In genomic region chr11:8229299-8230177, GRCh38 we compare ENCODE assay signal across 15 cellular contexts. TPM values are rescaled to one million over a fixed set of nuclear protein-coding genes. Genes with fewer than 3 reads are reported as not detected.
DNase-seq lines count a peak whose midpoint lies in the region; ATAC-seq and FAIRE-seq lines count a peak whose summit lies in the region.
"Had no signal": no experiment of that assay in that cellular context is flagged by ENCODE, and none has a peak within 500 bp of the region (broad histone marks: within the 10 kb centered on the region; RNA-seq: fewer than 3 reads in every experiment).

No MANE protein-coding gene starts in this region.

- FAIRE-seq in urothelium cell line (lab: Jason Lieb, UNC), result no peak

- ATAC-seq in Right ventricle myocardium superior (ENCODE audit: poor library complexity) (peak; percentile 45), esophagus mucosa (peak; percentile 25), HG03520 (IDR thresholded peaks at IDR 0.05; ENCODE audit: unreplicated experiment) (no peak), sciatic nerve (no peak)
- ATAC-seq: gastroesophageal sphincter had no signal

- intact Hi-C loops in Right ventricle myocardium superior (cut with DNase I), result loop anchor here (10.0 kb wide), 1 partner anchor 75 kb away; no protein-coding TSS in a partner anchor
- intact Hi-C loops in cardiac septum (cut with DNase I), result loop anchor here (10.0 kb wide), 1 partner anchor 85 kb away; no protein-coding TSS in a partner anchor
- intact Hi-C loops in sciatic nerve (cut with DNase I), result loop anchor here (10.0 kb wide), 1 partner anchor 335 kb away; no protein-coding TSS in a partner anchor

- peak; percentile 58 for DNase-seq in Right ventricle myocardium superior
- DNase-seq in cardiac septum (ENCODE audit: low spot score), result no peak
- peak; percentile 80 for DNase-seq in NCI-H446 treated with DMSO at 0.1 percent for 48 hours (lab: John Stamatoyannopoulos, UW)
- DNase-seq in urothelium cell line (ENCODE audit: low spot score), result peak; percentile 81
- DNase-seq in sciatic nerve (ENCODE audit: low spot score), result no peak
- no peak for DNase-seq in activated CD4-positive, alpha-beta T cell treated with anti-CD3 and anti-CD28 coated beads, Interleukin-2, amount 50 U/mL, for 48 hours
- DNase-seq: cortex of kidney, HCEC 1CT, mesendoderm, Peyer's patch had no signal

RNA-seq across cellular contexts. Expression of gene LMO1, which starts 34.1 kb away (rescaled TPM):
- total RNA-seq in Right ventricle myocardium superior (2.3 TPM), cardiac septum (0.46 TPM), esophagus mucosa (not detected), sciatic nerve (0.62 TPM)
- total RNA-seq: gastroesophageal sphincter, LHCN-M2, Peyer's patch, ureter had no signal

Comparison
In these comparisons a context has a peak if more than half of its experiments do, and no peak if none do; other contexts are left out.
1. DNase-seq: peak in Right ventricle myocardium superior (single experiment), NCI-H446 treated with DMSO at 0.1 percent for 48 hours (single experiment) and urothelium cell line (single experiment); none in cardiac septum (single experiment), sciatic nerve (single experiment) and activated CD4-positive, alpha-beta T cell treated with anti-CD3 and anti-CD28 coated beads, Interleukin-2, amount 50 U/mL, for 48 hours (0 of 2).
2. ATAC-seq: peak in Right ventricle myocardium superior (single experiment) and esophagus mucosa (single experiment); none in HG03520 (single experiment) and sciatic nerve (single experiment).